ENCODE assay signal across 14 cellular contexts in genomic region chr3:195385526-195385925, GRCh38. TPM values are rescaled to one million over a fixed set of nuclear protein-coding genes. Genes with fewer than 3 reads are reported as not detected.
DNase-seq lines count a peak whose midpoint lies in the region; ATAC-seq and TF ChIP-seq lines count a peak whose summit lies in the region.
"Had no signal": no experiment of that assay in that cellular context is flagged by ENCODE, and none has a peak within 500 bp of the region (broad histone marks: within the 10 kb centered on the region; RNA-seq: fewer than 3 reads in every experiment).

No MANE protein-coding gene starts in this region.

- no peak overlapping the region for H3K4me3 ChIP-seq in endodermal cell (ENCODE audit: low read length)
- H3K4me3 ChIP-seq: uterus had no signal

- H3K27me3 ChIP-seq in endodermal cell (ENCODE audit: control insufficient read depth, insufficient read depth, low read length, poor library complexity, severe bottlenecking): no peaks in the 10 kb centered on the region
- H3K27me3 ChIP-seq: uterus had no signal

- no peak overlapping the region for H3K9ac ChIP-seq in endodermal cell (ENCODE audit: extremely low read depth, low read length, poor library complexity, severe bottlenecking)

- BruUV-seq in Calu3 (replicated peaks; lab: Mats Ljungman, UMichigan): no TSS peak

- H3K9me3 Mint-ChIP-seq in Calu3 (ENCODE audit: low read depth, unreplicated experiment) (no peaks in the 10 kb centered on the region), endodermal cell (no peaks in the 10 kb centered on the region), mesothelial cell of epicardium (no peaks in the 10 kb centered on the region)
- H3K9me3 Mint-ChIP-seq: activated B cell treated with CpG ODN at 0.5 μM for 24 hours had no signal

- H3K9me3 ChIP-seq in endodermal cell (ENCODE audit: control insufficient read depth, low read length): no peaks in the 10 kb centered on the region
- H3K9me3 ChIP-seq: uterus had no signal

- H3K36me3 Mint-ChIP-seq in Calu3 (ENCODE audit: insufficient read depth, unreplicated experiment): peaks cover 9% of the 10 kb centered on the region
- peaks cover 11% of the 10 kb centered on the region for H3K36me3 Mint-ChIP-seq in endodermal cell (ENCODE audit: low read depth)
- peaks cover 6% of the 10 kb centered on the region for H3K36me3 Mint-ChIP-seq in mesothelial cell of epicardium

- CTCF ChIA-PET in Calu3 (lab: Charles Lee): no interaction called here

- H3K36me3 ChIP-seq in endodermal cell (ENCODE audit: control insufficient read depth, insufficient read depth, low read length): peaks cover 6% of the 10 kb centered on the region
- H3K36me3 ChIP-seq: uterus had no signal

- H3K4me1 ChIP-seq in endodermal cell (ENCODE audit: control insufficient read depth, insufficient read depth, low read length): peaks cover 3% of the 10 kb centered on the region
- H3K4me1 ChIP-seq: uterus had no signal

- intact Hi-C loops in Calu3 (cut with micrococcal nuclease; ENCODE audit: unreplicated experiment): loop anchor here (5.0 kb wide), 2 partner anchors 33 to 78 kb away; no protein-coding TSS in a partner anchor

- WGBS in endodermal cell (ENCODE audit: insufficient coverage in 1 of 2, insufficient read length in 1 of 2), 2 experiments: 38 to 64% methylated on average over 2 of the region's 2 CpGs

- peaks cover 66% of the 10 kb centered on the region for H3K4me1 Mint-ChIP-seq in Calu3 (ENCODE audit: low read depth, unreplicated experiment)
- peaks cover 34% of the 10 kb centered on the region for H3K4me1 Mint-ChIP-seq in endodermal cell
- H3K4me1 Mint-ChIP-seq in mesothelial cell of epicardium: peaks cover 41% of the 10 kb centered on the region

- no peak for TF ChIP-seq CTCF in Calu3 (IDR thresholded peaks at IDR 0.05; ENCODE audit: unreplicated experiment)
- no peak for TF ChIP-seq CTCF in endodermal cell (conservative IDR thresholded peaks at IDR 0.05)
- TF ChIP-seq CTCF in mesothelial cell of epicardium (IDR thresholded peaks at IDR 0.05; ENCODE audit: unreplicated experiment): no peak

- ATAC-seq in HG03108 (IDR thresholded peaks at IDR 0.05; ENCODE audit: unreplicated experiment) (no peak), HG03432 (IDR thresholded peaks at IDR 0.05; ENCODE audit: unreplicated experiment) (no peak), HG02763 (IDR thresholded peaks at IDR 0.05; ENCODE audit: unreplicated experiment) (no peak)
- ATAC-seq: Right ventricle myocardium inferior had no signal

- H3K27ac ChIP-seq in endodermal cell (ENCODE audit: low read depth, low read length): no peak overlapping the region
- H3K27ac ChIP-seq: uterus had no signal

- DNase-seq in Calu3 (peak; percentile 14), NCI-H226 (peak; percentile 82), endodermal cell (peak; percentile 56), mesothelial cell of epicardium (ENCODE audit: low spot score in 2 of 2, unreplicated experiment in 2 of 2) (no peak), NCI-H82 treated with DMSO at 0.1 percent for 48 hours (lab: John Stamatoyannopoulos, UW; ENCODE audit: unreplicated experiment) (no peak)
- DNase-seq: activated B cell treated with CpG ODN at 0.5 μM for 24 hours; activated naive CD4-positive, alpha-beta T cell; islet precursor cell; KG1; uterus had no signal

- no peaks in the 10 kb centered on the region for H3K27me3 Mint-ChIP-seq in Calu3 (ENCODE audit: unreplicated experiment)
- no peaks in the 10 kb centered on the region for H3K27me3 Mint-ChIP-seq in endodermal cell (ENCODE audit: insufficient read depth)
- no peaks in the 10 kb centered on the region for H3K27me3 Mint-ChIP-seq in mesothelial cell of epicardium (ENCODE audit: low read depth)
- H3K27me3 Mint-ChIP-seq: activated B cell treated with CpG ODN at 0.5 μM for 24 hours had no signal

- H3K27ac Mint-ChIP-seq in Calu3 (ENCODE audit: unreplicated experiment) (peak overlapping the region; percentile 2), endodermal cell (peak overlapping the region; percentile 45), mesothelial cell of epicardium (peak overlapping the region; percentile 80)
- H3K27ac Mint-ChIP-seq: activated B cell treated with CpG ODN at 0.5 μM for 24 hours had no signal

- H3K4me3 Mint-ChIP-seq in Calu3 (ENCODE audit: low read depth, unreplicated experiment) (peak overlapping the region; percentile 0), endodermal cell (no peak overlapping the region), mesothelial cell of epicardium (no peak overlapping the region)
- H3K4me3 Mint-ChIP-seq: activated B cell treated with CpG ODN at 0.5 μM for 24 hours had no signal

RNA-seq across cellular contexts. Expression of gene ACAP2, which starts 57.3 kb away (rescaled TPM):
- total RNA-seq in Calu3 (2022) (74.0 TPM in 2 replicates), endodermal cell (10 to 100 TPM; 61.9 to 70.5 TPM), mesothelial cell of epicardium (43.6 to 49.7 TPM (median 47.5 TPM) in 3 replicates)
- polyA plus RNA-seq in endodermal cell (2013, experiment 1 of 2): 30.6 TPM
- 30.1 TPM for polyA plus RNA-seq in endodermal cell (2013, experiment 2 of 2)

Comparison
In these comparisons a context has a peak if more than half of its experiments do, and no peak if none do; other contexts are left out.
1. DNase-seq: peak in Calu3 (single experiment), NCI-H226 (single experiment) and endodermal cell (single experiment); none in mesothelial cell of epicardium (0 of 2) and NCI-H82 treated with DMSO at 0.1 percent for 48 hours (single experiment).
2. H3K27ac Mint-ChIP-seq: peak in every context shown above with its lines; median percentile 80 in mesothelial cell of epicardium; 45 in endodermal cell; 2 in Calu3.